ENCODE assay signal across 8 cellular contexts in the genomic region with DNA sequence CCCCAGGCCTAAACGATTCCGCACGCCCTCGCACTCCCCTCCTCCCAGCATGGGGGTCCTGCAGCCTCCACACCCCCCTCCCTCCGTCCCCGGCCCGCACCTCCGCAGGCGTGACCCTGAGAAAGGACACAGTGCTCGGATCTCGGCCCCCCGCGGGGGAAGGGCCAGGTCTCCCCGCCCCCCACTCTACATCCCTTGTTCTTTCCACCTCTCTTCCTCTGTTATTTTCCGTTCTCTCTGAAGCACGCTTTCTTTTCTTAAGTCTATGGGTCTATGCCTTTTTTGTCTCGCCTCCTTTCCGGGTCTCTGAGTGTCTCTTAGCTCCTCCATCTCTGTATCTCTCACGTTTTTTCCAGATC. TPM values are rescaled to one million over a fixed set of nuclear protein-coding genes. Genes with fewer than 3 reads are reported as not detected.
A peak's percentile ranks its signal among the peaks of the same experiment; 100 is the strongest.
DNase-seq lines count a peak whose midpoint lies in the region; ATAC-seq lines count a peak whose summit lies in the region.

No MANE protein-coding gene starts in this region.

- peak; percentile 9 for DNase-seq in COLO668 (lab: John Stamatoyannopoulos, UW; ENCODE audit: unreplicated experiment)
- peak in 1 of 2 donors; percentile 63 for DNase-seq in activated naive CD4-positive, alpha-beta T cell treated with anti-CD3 and anti-CD28 coated beads, Interleukin-2, amount 50 U/mL, for 72 hours (ENCODE audit: low spot score in 2 of 2)
- DNase-seq in iPS DF 6.9 (ENCODE audit: low read depth, low spot score): no peak
- DNase-seq in stimulated activated effector memory CD8-positive, alpha-beta T cell treated with anti-CD3 and anti-CD28 coated beads, Interleukin-12 subunit alpha, Interleukin-12 subunit beta, amount 100 ng/mL, for 72 hours (ENCODE audit: low spot score in 2 of 2): no peak
- no peak for DNase-seq in effector CD8-positive, alpha-beta T cell (lab: John Stamatoyannopoulos, UW)
- no peak for DNase-seq in SKM-1 treated with dmso at 0.1 percent for 144 hours (lab: John Stamatoyannopoulos, UW; ENCODE audit: unreplicated experiment)

- H3K27me3 ChIP-seq in HUES64 (ENCODE audit: insufficient read depth, low read length) (peaks cover 84% of the 10 kb centered on the region), iPS DF 6.9 (ENCODE audit: control insufficient read depth, insufficient read depth, low read length) (peaks cover 37% of the 10 kb centered on the region)

- H3K27ac Mint-ChIP-seq in activated naive CD4-positive, alpha-beta T cell treated with anti-CD3 and anti-CD28 coated beads, Interleukin-2, amount 50 U/mL, for 72 hours: peak overlapping the region; percentile 99 to 100
- H3K27ac Mint-ChIP-seq in stimulated activated effector memory CD8-positive, alpha-beta T cell treated with anti-CD3 and anti-CD28 coated beads, Interleukin-12 subunit alpha, Interleukin-12 subunit beta, amount 100 ng/mL, for 72 hours: peak overlapping the region; percentile 100

- H3K4me3 Mint-ChIP-seq in stimulated activated effector memory CD8-positive, alpha-beta T cell treated with anti-CD3 and anti-CD28 coated beads, Interleukin-12 subunit alpha, Interleukin-12 subunit beta, amount 100 ng/mL, for 72 hours: peak overlapping the region; percentile 82

- H3K4me1 ChIP-seq in HUES64 (ENCODE audit: insufficient read depth, low read length) (peaks cover 13% of the 10 kb centered on the region), iPS DF 6.9 (ENCODE audit: control insufficient read depth, insufficient read depth, low read length) (0 out of 2 replicates have a peak, but pooled peaks cover 3% of the 10 kb centered on the region)

- H3K9me3 ChIP-seq in HUES64 (ENCODE audit: insufficient read depth, low read depth, low read length) (no peaks in the 10 kb centered on the region), iPS DF 6.9 (ENCODE audit: control insufficient read depth, insufficient read depth, low read length) (no peaks in the 10 kb centered on the region)

- H3K36me3 ChIP-seq in HUES64 (ENCODE audit: insufficient read depth, low read length) (no peaks in the 10 kb centered on the region), iPS DF 6.9 (ENCODE audit: control insufficient read depth, insufficient read depth, low read length) (no peaks in the 10 kb centered on the region; the same call in 1 of the 2 replicates)

- H3K27ac ChIP-seq in HUES64 (ENCODE audit: low read depth, low read length): no peak overlapping the region
- H3K27ac ChIP-seq in iPS DF 6.9 (ENCODE audit: low read length): no peak overlapping the region

- H3K36me3 Mint-ChIP-seq in activated naive CD4-positive, alpha-beta T cell treated with anti-CD3 and anti-CD28 coated beads, Interleukin-2, amount 50 U/mL, for 72 hours: peaks cover 8 to 19% of the 10 kb centered on the region in 2 donors
- H3K36me3 Mint-ChIP-seq in stimulated activated effector memory CD8-positive, alpha-beta T cell treated with anti-CD3 and anti-CD28 coated beads, Interleukin-12 subunit alpha, Interleukin-12 subunit beta, amount 100 ng/mL, for 72 hours: peaks cover 41% of the 10 kb centered on the region

- WGBS in HUES64: under 1% methylated on average over 19 of the region's 19 CpGs
- no CpG with 5 or more reads among the region's 19 CpGs for WGBS in iPS DF 6.9 (ENCODE audit: insufficient coverage, insufficient read length)

- no peaks in the 10 kb centered on the region for H3K9me3 Mint-ChIP-seq in activated naive CD4-positive, alpha-beta T cell treated with anti-CD3 and anti-CD28 coated beads, Interleukin-2, amount 50 U/mL, for 72 hours
- no peaks in the 10 kb centered on the region for H3K9me3 Mint-ChIP-seq in stimulated activated effector memory CD8-positive, alpha-beta T cell treated with anti-CD3 and anti-CD28 coated beads, Interleukin-12 subunit alpha, Interleukin-12 subunit beta, amount 100 ng/mL, for 72 hours

- H3K4me3 ChIP-seq in HUES64 (ENCODE audit: low read length) (peak overlapping the region; percentile 76), iPS DF 6.9 (ENCODE audit: low read length) (peak overlapping the region; percentile 74)

- H3K9ac ChIP-seq in HUES64 (ENCODE audit: low read depth, low read length): no peak overlapping the region

- peaks cover 57% of the 10 kb centered on the region for H3K4me1 Mint-ChIP-seq in stimulated activated effector memory CD8-positive, alpha-beta T cell treated with anti-CD3 and anti-CD28 coated beads, Interleukin-12 subunit alpha, Interleukin-12 subunit beta, amount 100 ng/mL, for 72 hours

- peak; percentile 2 to 8 for ATAC-seq in activated naive CD4-positive, alpha-beta T cell treated with anti-CD3 and anti-CD28 coated beads, Interleukin-2, amount 50 U/mL, for 72 hours
- no peak for ATAC-seq in stimulated activated effector memory CD8-positive, alpha-beta T cell treated with anti-CD3 and anti-CD28 coated beads, Interleukin-12 subunit alpha, Interleukin-12 subunit beta, amount 100 ng/mL, for 72 hours
- ATAC-seq in HG02981 (IDR thresholded peaks at IDR 0.05; ENCODE audit: unreplicated experiment): no peak

RNA-seq across cellular contexts. Expression of a gene that starts 2.0 kb away (rescaled TPM):
- 0.85 TPM for polyA plus RNA-seq in HUES64 (2013, experiment 1 of 2)
- 0.89 TPM for polyA plus RNA-seq in HUES64 (2013, experiment 2 of 2)
- total RNA-seq in activated naive CD4-positive, alpha-beta T cell treated with anti-CD3 and anti-CD28 coated beads, Interleukin-2, amount 50 U/mL, for 72 hours: 10 to 100 TPM in 1 of 2 donors, 1 to 10 TPM in 1; 7.5 to 10.7 TPM

RNA-seq across cellular contexts. Expression of a gene that starts 7.6 kb away (rescaled TPM):
- not detected for polyA plus RNA-seq in HUES64 (2013, experiment 1 of 2)
- polyA plus RNA-seq in HUES64 (2013, experiment 2 of 2): not detected
- under 1 TPM in 1 of 2 donors, not detected in 1; 0.23 TPM for total RNA-seq in activated naive CD4-positive, alpha-beta T cell treated with anti-CD3 and anti-CD28 coated beads, Interleukin-2, amount 50 U/mL, for 72 hours

RNA-seq across cellular contexts. Expression of a gene that starts 26.3 kb away (rescaled TPM):
- polyA plus RNA-seq in HUES64 (2013, experiment 1 of 2): 14.0 TPM
- polyA plus RNA-seq in HUES64 (2013, experiment 2 of 2): 18.1 TPM
- 100 to 1,000 TPM in 1 of 2 donors, 10 to 100 TPM in 1; 80.9 to 294 TPM for total RNA-seq in activated naive CD4-positive, alpha-beta T cell treated with anti-CD3 and anti-CD28 coated beads, Interleukin-2, amount 50 U/mL, for 72 hours

RNA-seq across cellular contexts. Expression of a gene that starts 36.8 kb away (rescaled TPM):
- polyA plus RNA-seq in HUES64 (2013, experiment 1 of 2): 14.3 TPM
- 18.9 TPM for polyA plus RNA-seq in HUES64 (2013, experiment 2 of 2)
- 10 to 100 TPM; 43.6 to 85.6 TPM for total RNA-seq in activated naive CD4-positive, alpha-beta T cell treated with anti-CD3 and anti-CD28 coated beads, Interleukin-2, amount 50 U/mL, for 72 hours

RNA-seq across cellular contexts. Expression of a gene that starts 38.4 kb away (rescaled TPM):
- not detected for polyA plus RNA-seq in HUES64 (2013, experiment 1 of 2)
- not detected for polyA plus RNA-seq in HUES64 (2013, experiment 2 of 2)
- total RNA-seq in activated naive CD4-positive, alpha-beta T cell treated with anti-CD3 and anti-CD28 coated beads, Interleukin-2, amount 50 U/mL, for 72 hours: 1 to 10 TPM; 1.5 to 3.2 TPM

Comparison
In these comparisons a context has a peak if more than half of its experiments do, and no peak if none do; other contexts are left out.
1. ATAC-seq: peak in activated naive CD4-positive, alpha-beta T cell treated with anti-CD3 and anti-CD28 coated beads, Interleukin-2, amount 50 U/mL, for 72 hours (2 of 2); none in stimulated activated effector memory CD8-positive, alpha-beta T cell treated with anti-CD3 and anti-CD28 coated beads, Interleukin-12 subunit alpha, Interleukin-12 subunit beta, amount 100 ng/mL, for 72 hours (single experiment) and HG02981 (single experiment).